ENCODE assay signal across 8 cellular contexts in genomic region chr12:40105265-40105514, GRCh38. TPM values are rescaled to one million over a fixed set of nuclear protein-coding genes. Genes with fewer than 3 reads are reported as not detected.
DNase-seq lines count a peak whose midpoint lies in the region; ATAC-seq, FAIRE-seq and TF ChIP-seq lines count a peak whose summit lies in the region.

No MANE protein-coding gene starts in this region.

- DNase-seq in CD4-positive, CD25-positive, alpha-beta regulatory T cell = no peak
- peak; percentile 96 for DNase-seq in GOT3 (lab: John Stamatoyannopoulos, UW)
- no peak for DNase-seq in endothelial cell (ENCODE audit: low spot score)
- DNase-seq in natural killer cell = no peak
- no peak for DNase-seq in glomerular visceral epithelial cell (ENCODE audit: extremely low spot score)
- DNase-seq in putamen (ENCODE audit: low spot score) = no peak
- no peak for DNase-seq in D721Med (ENCODE audit: insufficient read length, low spot score)

- peaks cover 23% of the 10 kb centered on the region for H3K4me1 ChIP-seq in CD4-positive, CD25-positive, alpha-beta regulatory T cell (ENCODE audit: control insufficient read depth, insufficient read depth, low read length, poor library complexity, severe bottlenecking)
- peaks cover 44% of the 10 kb centered on the region for H3K4me1 ChIP-seq in OCI-LY3 (ENCODE audit: low read length)

- H3K27me3 Mint-ChIP-seq in CD4-positive, CD25-positive, alpha-beta regulatory T cell = peaks cover 29% of the 10 kb centered on the region
- peaks cover 22% of the 10 kb centered on the region for H3K27me3 Mint-ChIP-seq in endothelial cell (ENCODE audit: unreplicated experiment)
- H3K27me3 Mint-ChIP-seq in natural killer cell (ENCODE audit: low read depth in 2 of 2) = peaks cover 3 to 16% of the 10 kb centered on the region in 2 donors

- ATAC-seq in CD4-positive, CD25-positive, alpha-beta regulatory T cell (ENCODE audit: low read depth in 2 of 2) = no peak
- ATAC-seq in natural killer cell = no peak

- peak overlapping the region; percentile 87 for H3K9ac ChIP-seq in OCI-LY3 (ENCODE audit: low read length)

- H3K27me3 ChIP-seq in CD4-positive, CD25-positive, alpha-beta regulatory T cell (ENCODE audit: control insufficient read depth, insufficient read depth, low read length) = peaks cover 4% of the 10 kb centered on the region
- H3K27me3 ChIP-seq in OCI-LY3 (ENCODE audit: low read depth, low read length) = 0 out of 2 replicates have a peak, but pooled peaks cover under 1% of the 10 kb centered on the region

- no peaks in the 10 kb centered on the region for H3K36me3 ChIP-seq in CD4-positive, CD25-positive, alpha-beta regulatory T cell (ENCODE audit: control insufficient read depth, insufficient read depth, low read length)
- peaks cover 13% of the 10 kb centered on the region for H3K36me3 ChIP-seq in OCI-LY3 (replicated peaks; ENCODE audit: low read depth, low read length)

- peak overlapping the region; percentile 56 for H3K4me3 ChIP-seq in CD4-positive, CD25-positive, alpha-beta regulatory T cell (ENCODE audit: low read depth, low read length)
- H3K4me3 ChIP-seq in OCI-LY3 (ENCODE audit: low read length) = peak overlapping the region; percentile 95

- peaks cover 24 to 50% (median 37%) of the 10 kb centered on the region in 4 donors for H3K4me1 Mint-ChIP-seq in CD4-positive, CD25-positive, alpha-beta regulatory T cell
- H3K4me1 Mint-ChIP-seq in endothelial cell (ENCODE audit: unreplicated experiment) (peaks cover 21% of the 10 kb centered on the region), natural killer cell (peaks cover 34 to 45% of the 10 kb centered on the region in 2 donors)

- H3K9me3 Mint-ChIP-seq in CD4-positive, CD25-positive, alpha-beta regulatory T cell = peaks cover 0 to 2% (median 0%) of the 10 kb centered on the region in 7 donors
- H3K9me3 Mint-ChIP-seq in endothelial cell (ENCODE audit: unreplicated experiment) = no peaks in the 10 kb centered on the region
- no peaks in the 10 kb centered on the region for H3K9me3 Mint-ChIP-seq in natural killer cell

- FAIRE-seq in D721Med (lab: Jason Lieb, UNC) = no peak

- no peak overlapping the region for H3K27ac ChIP-seq in CD4-positive, CD25-positive, alpha-beta regulatory T cell (ENCODE audit: insufficient read depth, low read length, poor library complexity, severe bottlenecking)
- no peak overlapping the region for H3K27ac ChIP-seq in OCI-LY3 (ENCODE audit: low read length)

- peak overlapping the region; percentile 89 for H3K4me2 ChIP-seq in OCI-LY3 (ENCODE audit: low read length)

- TF ChIP-seq CTCF in OCI-LY3 (IDR thresholded peaks at IDR 0.05; ENCODE audit: low read depth, low read length) (no peak), endothelial cell (IDR thresholded peaks at IDR 0.05; ENCODE audit: unreplicated experiment) (no peak), natural killer cell (IDR thresholded peaks at IDR 0.05) (no peak), D721Med (IDR thresholded peaks at IDR 0.05; ENCODE audit: insufficient read depth, missing control alignments) (no peak)

- peaks cover 42% of the 10 kb centered on the region for H3K79me2 ChIP-seq in OCI-LY3 (ENCODE audit: low read length)

- no peaks in the 10 kb centered on the region for H3K9me3 ChIP-seq in CD4-positive, CD25-positive, alpha-beta regulatory T cell (ENCODE audit: control insufficient read depth in 2 of 2, low read length in 2 of 2)
- H3K9me3 ChIP-seq in OCI-LY3 (ENCODE audit: insufficient read depth, low read length) = no peaks in the 10 kb centered on the region

- no peaks in the 10 kb centered on the region for H3K36me3 Mint-ChIP-seq in CD4-positive, CD25-positive, alpha-beta regulatory T cell
- H3K36me3 Mint-ChIP-seq in endothelial cell (ENCODE audit: low read depth, unreplicated experiment) (peaks cover 12% of the 10 kb centered on the region), natural killer cell (no peaks in the 10 kb centered on the region)

- H4K20me1 ChIP-seq in OCI-LY3 (ENCODE audit: insufficient read depth, low read length) = peaks cover 33% of the 10 kb centered on the region; the same call in 1 of the 2 replicates

- H2AFZ ChIP-seq in OCI-LY3 (ENCODE audit: low read depth, low read length) = peak overlapping the region; percentile 58; the same call in 1 of the 2 replicates

- peak overlapping the region in 2 of 4 donors; percentile 86 to 90 for H3K4me3 Mint-ChIP-seq in CD4-positive, CD25-positive, alpha-beta regulatory T cell
- H3K4me3 Mint-ChIP-seq in endothelial cell (ENCODE audit: unreplicated experiment) = peak overlapping the region; percentile 94
- peak overlapping the region; percentile 90 for H3K4me3 Mint-ChIP-seq in natural killer cell

- H3K27ac Mint-ChIP-seq in CD4-positive, CD25-positive, alpha-beta regulatory T cell = no peak overlapping the region
- no peak overlapping the region for H3K27ac Mint-ChIP-seq in endothelial cell (ENCODE audit: unreplicated experiment)
- peak overlapping the region in 1 of 2 donors; percentile 79 for H3K27ac Mint-ChIP-seq in natural killer cell

- intact Hi-C loops in natural killer cell (cut with micrococcal nuclease) = loop anchor here (5.0 kb wide), 1 partner anchor 1788 kb away; the partner anchor contains the start of gene ALG10B

RNA-seq across cellular contexts. Expression of gene SLC2A13, which starts 0.7 kb away (rescaled TPM):
- total RNA-seq in CD4-positive, CD25-positive, alpha-beta regulatory T cell = 4.4 TPM
- polyA plus RNA-seq in CD4-positive, CD25-positive, alpha-beta regulatory T cell = 1 to 10 TPM in 3 of 4 donors, under 1 TPM in 1; 0.96 to 2.0 (median 1.8) TPM
- 15.8 TPM for total RNA-seq in endothelial cell (ENCODE audit: unreplicated experiment)
- total RNA-seq in natural killer cell = 10 to 100 TPM in 1 of 3 donors, 1 to 10 TPM in 2; 6.0 to 10.9 (median 8.7) TPM
